Comparison of ENCODE assay signal across 1 cellular context in the genomic region with DNA sequence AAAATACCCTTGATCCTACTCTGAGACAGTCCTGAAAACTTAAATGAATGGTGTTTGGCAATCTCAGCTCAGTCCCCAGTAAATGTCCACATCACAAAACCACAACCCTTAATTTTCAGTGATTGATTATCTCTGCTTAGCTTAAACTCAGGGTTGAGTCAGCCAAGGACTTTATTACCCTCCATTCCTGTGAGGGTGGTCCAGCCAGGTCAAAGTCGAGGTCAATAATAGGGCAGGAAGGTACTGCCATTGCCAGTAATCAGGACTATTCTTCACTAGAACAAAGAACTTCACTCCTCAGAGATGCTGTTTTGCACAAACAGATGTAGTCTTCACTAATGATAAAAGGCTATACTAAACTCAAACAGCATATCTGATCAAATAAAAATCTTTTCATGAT.
TF ChIP-seq lines count a peak whose summit lies in the region.

No MANE protein-coding gene starts in this region.

TF ChIP-seq in H1, 55 proteins besides CTCF, POLR2A, EP300 and RAD21:
- no peak for TF ChIP-seq RXRA (IDR thresholded peaks at IDR 0.05; ENCODE audit: insufficient read depth, low read depth, low read length)
- TF ChIP-seq CTBP2 (IDR thresholded peaks at IDR 0.05; ENCODE audit: borderline replicate concordance, insufficient read depth, insufficient read length, low read length): no peak
- no peak for TF ChIP-seq CBX5 (IDR thresholded peaks at IDR 0.05; ENCODE audit: low read depth, low read length)
- TF ChIP-seq SP2 (IDR thresholded peaks at IDR 0.05; ENCODE audit: low read length): no peak
- no peak for TF ChIP-seq GABPA (IDR thresholded peaks at IDR 0.05; ENCODE audit: borderline replicate concordance, insufficient read depth, low read length)
- no peak for TF ChIP-seq ASH2L (IDR thresholded peaks at IDR 0.05; ENCODE audit: low read length)
- no peak for TF ChIP-seq KDM5A (IDR thresholded peaks at IDR 0.05; ENCODE audit: low read length)
- no peak for TF ChIP-seq NRF1 (IDR thresholded peaks at IDR 0.05; ENCODE audit: low read depth, low read length)
- no peak for TF ChIP-seq KDM1A (IDR thresholded peaks at IDR 0.05; ENCODE audit: borderline replicate concordance, low read length)
- TF ChIP-seq POU5F1 (IDR thresholded peaks at IDR 0.05; ENCODE audit: low read depth, low read length): no peak
